In the genomic region with DNA sequence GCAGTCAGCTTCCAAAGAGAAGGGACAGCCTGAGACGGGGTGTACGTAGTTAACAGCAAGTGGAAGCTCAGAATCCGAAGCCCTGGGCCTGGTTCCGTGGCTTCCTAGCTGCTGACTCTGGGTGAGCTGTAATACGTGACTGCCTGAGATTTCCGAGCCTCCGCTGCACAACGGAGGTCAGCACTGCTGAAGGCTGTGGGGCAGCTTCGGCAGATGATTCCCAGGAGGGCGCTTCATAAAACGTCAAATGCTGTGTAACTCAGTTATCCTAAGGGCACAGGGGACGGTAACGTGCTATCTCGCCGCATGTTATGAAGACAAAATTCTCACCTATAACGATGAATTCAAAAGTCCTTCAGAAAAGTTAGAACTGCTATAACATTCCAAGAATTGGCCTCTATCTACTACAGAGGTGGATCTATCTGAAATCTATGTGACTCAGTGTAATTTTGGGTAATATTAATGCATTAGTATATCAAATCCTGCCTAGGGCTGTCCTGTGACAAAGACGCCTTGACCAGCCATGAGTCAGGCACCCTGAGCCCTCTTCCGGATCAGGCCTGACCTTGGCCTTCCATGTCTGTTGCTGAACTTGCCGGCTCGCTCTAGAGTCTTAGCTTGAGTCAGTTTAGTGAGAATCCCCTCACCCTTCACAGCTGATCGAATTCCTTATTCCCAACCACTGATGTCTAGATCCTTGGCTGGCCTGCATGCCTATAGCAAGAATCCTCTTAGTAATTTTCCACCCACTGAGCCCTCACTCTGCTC, we compare ENCODE assay signal across 22 cellular contexts. TPM values are rescaled to one million over a fixed set of nuclear protein-coding genes. Genes with fewer than 3 reads are reported as not detected.
DNase-seq lines count a peak whose midpoint lies in the region; ATAC-seq, FAIRE-seq and TF ChIP-seq lines count a peak whose summit lies in the region.
"Had no signal": no experiment of that assay in that cellular context is flagged by ENCODE, and none has a peak within 500 bp of the region (broad histone marks: within the 10 kb centered on the region; RNA-seq: fewer than 3 reads in every experiment).

No MANE protein-coding gene starts in this region.

- TF ChIP-seq CTCF in HFFc6 (IDR thresholded peaks at IDR 0.05) (no peak), neural crest cell (conservative IDR thresholded peaks at IDR 0.05) (no peak)

- H3K9me3 Mint-ChIP-seq in HFFc6 = no peaks in the 10 kb centered on the region
- H3K9me3 Mint-ChIP-seq in activated naive CD8-positive, alpha-beta T cell treated with anti-CD3 and anti-CD28 coated beads for 36 hours = no peaks in the 10 kb centered on the region
- H3K9me3 Mint-ChIP-seq in neural crest cell = no peaks in the 10 kb centered on the region
- H3K9me3 Mint-ChIP-seq: type B pancreatic cell had no signal

- no peaks in the 10 kb centered on the region for H3K79me2 ChIP-seq in Karpas-422 (ENCODE audit: low read length)

- H3K4me1 Mint-ChIP-seq in HFFc6 (ENCODE audit: low read depth) (peaks cover 24% of the 10 kb centered on the region), neural crest cell (no peaks in the 10 kb centered on the region)
- peaks cover 8% of the 10 kb centered on the region for H3K4me1 Mint-ChIP-seq in activated naive CD8-positive, alpha-beta T cell treated with anti-CD3 and anti-CD28 coated beads for 36 hours

- H3K36me3 Mint-ChIP-seq in HFFc6 (ENCODE audit: low read depth) = peaks cover 63% of the 10 kb centered on the region
- H3K36me3 Mint-ChIP-seq in activated naive CD8-positive, alpha-beta T cell treated with anti-CD3 and anti-CD28 coated beads for 36 hours = peaks cover 54% of the 10 kb centered on the region
- H3K36me3 Mint-ChIP-seq in neural crest cell (ENCODE audit: low read depth) = peaks cover 35% of the 10 kb centered on the region

- DNase-seq in EH (ENCODE audit: low read depth) (peak; percentile 17), HFFc6 (peak; percentile 11), neural crest cell (ENCODE audit: low read depth, low spot score) (no peak), Karpas-422 (no peak), small intestine (no peak)
- no peak for DNase-seq in activated naive CD8-positive, alpha-beta T cell treated with anti-CD3 and anti-CD28 coated beads for 36 hours
- DNase-seq: activated CD8-positive, alpha-beta memory T cell treated with anti-CD3 and anti-CD28 coated beads for 24 hours; amygdala; dorsolateral prefrontal cortex; erythroblast; gastrocnemius medialis; NCI-H2107; NCI-H526; nucleus accumbens; SHP77 treated with DMSO at 0.1 percent for 48 hours; stimulated activated naive CD4-positive, alpha-beta T cell treated with Interleukin-2 at 50 U/mL for 16 hours; T-helper 1 cell had no signal

- no peaks in the 10 kb centered on the region for H3K9me2 ChIP-seq in Karpas-422 (replicated peaks; ENCODE audit: insufficient read depth, low read length)

- H3K36me3 ChIP-seq in Karpas-422 (ENCODE audit: insufficient read depth, low read length) = peaks cover 30% of the 10 kb centered on the region; the same call in 1 of the 2 replicates
- peaks cover 16 to 49% of the 10 kb centered on the region in 2 donors for H3K36me3 ChIP-seq in small intestine (ENCODE audit: control insufficient read depth in 2 of 2, insufficient read depth in 2 of 2, low read length in 2 of 2)

- H3K9me3 ChIP-seq in Karpas-422 (ENCODE audit: low read length) = no peaks in the 10 kb centered on the region
- no peaks in the 10 kb centered on the region for H3K9me3 ChIP-seq in small intestine (ENCODE audit: control insufficient read depth, low read depth)
- H3K9me3 ChIP-seq: gastrocnemius medialis had no signal

- H4K20me1 ChIP-seq in Karpas-422 (ENCODE audit: insufficient read depth, low read depth, low read length) = no peaks in the 10 kb centered on the region

- no peak for FAIRE-seq in small intestine (lab: Jason Lieb, UNC)

- ATAC-seq in GM18858 (IDR thresholded peaks at IDR 0.05; ENCODE audit: unreplicated experiment) = no peak
- ATAC-seq: gastrocnemius medialis, left lobe of liver had no signal

- H3K4me3 Mint-ChIP-seq in HFFc6 (no peak overlapping the region), neural crest cell (no peak overlapping the region)
- no peak overlapping the region for H3K4me3 Mint-ChIP-seq in activated naive CD8-positive, alpha-beta T cell treated with anti-CD3 and anti-CD28 coated beads for 36 hours
- H3K4me3 Mint-ChIP-seq: type B pancreatic cell had no signal

- H2AFZ ChIP-seq in Karpas-422 (ENCODE audit: low read length) = no peak overlapping the region

- 95 to 97% (median 96%) methylated on average over 21 of the region's 21 CpGs for WGBS in small intestine, 3 donors

- H3K9ac ChIP-seq in Karpas-422 (ENCODE audit: low read length) = no peak overlapping the region

- H3K27ac Mint-ChIP-seq in HFFc6 = peak overlapping the region; percentile 4; the same call in 1 of the 2 replicates
- H3K27ac Mint-ChIP-seq in activated naive CD8-positive, alpha-beta T cell treated with anti-CD3 and anti-CD28 coated beads for 36 hours = peak overlapping the region; percentile 59
- peak overlapping the region; percentile 48 for H3K27ac Mint-ChIP-seq in neural crest cell (ENCODE audit: unreplicated experiment)
- H3K27ac Mint-ChIP-seq: type B pancreatic cell had no signal

- H3K27me3 Mint-ChIP-seq in HFFc6 (ENCODE audit: insufficient read depth) (peaks cover 8% of the 10 kb centered on the region), neural crest cell (ENCODE audit: low read depth) (no peaks in the 10 kb centered on the region)
- H3K27me3 Mint-ChIP-seq in activated naive CD8-positive, alpha-beta T cell treated with anti-CD3 and anti-CD28 coated beads for 36 hours = no peaks in the 10 kb centered on the region
- H3K27me3 Mint-ChIP-seq: type B pancreatic cell had no signal

- H3K4me1 ChIP-seq in Karpas-422 (ENCODE audit: low read length) (no peaks in the 10 kb centered on the region), small intestine (ENCODE audit: control insufficient read depth in 2 of 2, insufficient read depth in 1 of 2, low read depth in 1 of 2, low read length in 1 of 2) (no peaks in the 10 kb centered on the region)

- H3K27me3 ChIP-seq in Karpas-422 (ENCODE audit: low read length) = no peaks in the 10 kb centered on the region
- no peaks in the 10 kb centered on the region for H3K27me3 ChIP-seq in small intestine (ENCODE audit: control insufficient read depth in 2 of 2, insufficient read depth in 2 of 2, low read length in 2 of 2)
- H3K27me3 ChIP-seq: cardiac muscle cell, dorsolateral prefrontal cortex, gastrocnemius medialis had no signal

- no peak overlapping the region for H3K4me3 ChIP-seq in Karpas-422 (ENCODE audit: low read length)
- H3K4me3 ChIP-seq in small intestine (ENCODE audit: low read depth in 1 of 2, low read length in 2 of 2) = no peak overlapping the region
- H3K4me3 ChIP-seq: cardiac muscle cell, dorsolateral prefrontal cortex, gastrocnemius medialis had no signal

- H3K27ac ChIP-seq in Karpas-422 (ENCODE audit: low read length) = no peak overlapping the region
- no peak overlapping the region for H3K27ac ChIP-seq in small intestine (ENCODE audit: low read depth in 1 of 2, low read length in 1 of 2)
- H3K27ac ChIP-seq: cardiac muscle cell, VCaP had no signal

- H3K4me2 ChIP-seq in Karpas-422 (ENCODE audit: low read depth, low read length, poor library complexity, severe bottlenecking) = no peak overlapping the region

RNA-seq across cellular contexts. Expression of a gene that starts 43.5 kb away (rescaled TPM):
- 10 to 100 TPM; 34.9 to 39.4 (median 38.5) TPM for total RNA-seq in HFFc6 (2021; fragmentation: NEBNext Ultra II Directional; extraction: Animal tissue kit (Norgen Biotek cat#: 25700))
- total RNA-seq in activated naive CD8-positive, alpha-beta T cell treated with anti-CD3 and anti-CD28 coated beads for 36 hours = 10 to 100 TPM; 51.0 to 52.1 TPM
- total RNA-seq in neural crest cell = 52.7 and 60.1 TPM in 2 replicates
- 58.6 and 73.1 TPM in 2 replicates for total RNA-seq in Karpas-422 (2014; rRNA removed; shearing (Covaris generic); ENCODE audit: low replicate concordance)
- polyA plus RNA-seq in small intestine = 10 to 100 TPM; 14.3 to 16.8 (median 14.7) TPM

RNA-seq across cellular contexts. Expression of a gene that starts 50.6 kb away (rescaled TPM):
- 10 to 100 TPM; 40.6 to 61.0 (median 58.2) TPM for total RNA-seq in HFFc6 (2021; fragmentation: NEBNext Ultra II Directional; extraction: Animal tissue kit (Norgen Biotek cat#: 25700))
- total RNA-seq in activated naive CD8-positive, alpha-beta T cell treated with anti-CD3 and anti-CD28 coated beads for 36 hours = 100 to 1,000 TPM; 115 to 117 TPM
- total RNA-seq in neural crest cell = 72.2 and 74.0 TPM in 2 replicates
- 39.4 and 63.0 TPM in 2 replicates for total RNA-seq in Karpas-422 (2014; rRNA removed; shearing (Covaris generic); ENCODE audit: low replicate concordance)
- polyA plus RNA-seq in small intestine = 10 to 100 TPM in 1 of 3 donors, 1 to 10 TPM in 2; 5.8 to 21.7 (median 8.9) TPM

Comparison
In these comparisons a context has a peak if more than half of its experiments do, and no peak if none do; other contexts are left out.
1. DNase-seq: peak in EH (single experiment) and HFFc6 (single experiment); none in activated naive CD8-positive, alpha-beta T cell treated with anti-CD3 and anti-CD28 coated beads for 36 hours (single experiment), neural crest cell (single experiment), Karpas-422 (single experiment) and small intestine (single experiment).
2. H3K27ac Mint-ChIP-seq: peak in every context shown above with its lines; median percentile 59 in activated naive CD8-positive, alpha-beta T cell treated with anti-CD3 and anti-CD28 coated beads for 36 hours; 48 in neural crest cell; 4 in HFFc6.